ENCODE assay signal across 13 cellular contexts in genomic region chr7:11077816-11078215, GRCh38.
"Had no signal": no experiment of that assay in that cellular context is flagged by ENCODE, and none has a peak within 500 bp of the region (broad histone marks: within the 10 kb centered on the region; RNA-seq: fewer than 3 reads in every experiment).

No MANE protein-coding gene starts in this region.

- H3K27ac Mint-ChIP-seq: activated CD4-positive, alpha-beta T cell treated with anti-CD3 and anti-CD28 coated beads, Interleukin-2, amount 10 ng/mL, durations not matched to agents 24 days and 14 days; activated T-helper 1 cell treated with anti-CD3 and anti-CD28 coated beads, Interleukin-12 subunit alpha, Interleukin-12 subunit beta, Interleukin-2, Interleukin-4 antibody, amounts not matched to agents 30 ng/mL and 10 ng/mL and 1 ng/mL, durations not matched to agents 14 hours and 24 hours and 36 hours; naive B cell; stimulated activated naive B cell treated with anti-CD40 and anti-IgM and Interleukin-4, amounts not matched to agents 10 μg/mL and 1 μg/mL and 100 μg/mL, for 72 hours had no signal

- H3K9me3 ChIP-seq: tibial artery, uterus had no signal

- H3K4me1 Mint-ChIP-seq: naive B cell; stimulated activated naive B cell treated with anti-CD40 and anti-IgM and Interleukin-4, amounts not matched to agents 10 μg/mL and 1 μg/mL and 100 μg/mL, for 72 hours had no signal

- ATAC-seq: left lobe of liver; stimulated activated naive B cell treated with anti-CD40 and anti-IgM and Interleukin-4, amounts not matched to agents 10 μg/mL and 1 μg/mL and 100 μg/mL, for 72 hours had no signal

- H3K36me3 ChIP-seq: uterus had no signal

- H3K27me3 ChIP-seq: ascending aorta, tibial artery, uterus had no signal

- H3K4me1 ChIP-seq: ascending aorta, tibial artery, uterus had no signal

- H3K9me3 Mint-ChIP-seq: activated CD4-positive, alpha-beta T cell treated with anti-CD3 and anti-CD28 coated beads, Interleukin-2, amount 10 ng/mL, durations not matched to agents 24 days and 14 days; activated T-helper 1 cell treated with anti-CD3 and anti-CD28 coated beads, Interleukin-12 subunit alpha, Interleukin-12 subunit beta, Interleukin-2, Interleukin-4 antibody, amounts not matched to agents 30 ng/mL and 10 ng/mL and 1 ng/mL, durations not matched to agents 14 hours and 24 hours and 36 hours had no signal

- DNase-seq: activated CD4-positive, alpha-beta T cell treated with anti-CD3 and anti-CD28 coated beads, Interleukin-2, amount 10 ng/mL, durations not matched to agents 24 days and 14 days; activated CD4-positive, CD25-positive, alpha-beta regulatory T cell; activated CD8-positive, alpha-beta memory T cell treated with anti-CD3 and anti-CD28 coated beads, Interleukin-2, amount 50 U/mL, for 48 hours; activated naive CD4-positive, alpha-beta T cell; mammary epithelial cell; naive B cell; stimulated activated CD4-positive, alpha-beta T cell treated with anti-CD3 and anti-CD28 coated beads, Interleukin-2, amount 100 ng/mL, for 48 hours; stimulated activated naive B cell treated with anti-CD40 and anti-IgM and Interleukin-4, amounts not matched to agents 10 μg/mL and 1 μg/mL and 100 μg/mL, for 72 hours; tibial artery; uterus had no signal

- H3K4me3 ChIP-seq: ascending aorta, tibial artery, uterus had no signal

- H3K4me3 Mint-ChIP-seq: activated CD4-positive, alpha-beta T cell treated with anti-CD3 and anti-CD28 coated beads, Interleukin-2, amount 10 ng/mL, durations not matched to agents 24 days and 14 days; activated T-helper 1 cell treated with anti-CD3 and anti-CD28 coated beads, Interleukin-12 subunit alpha, Interleukin-12 subunit beta, Interleukin-2, Interleukin-4 antibody, amounts not matched to agents 30 ng/mL and 10 ng/mL and 1 ng/mL, durations not matched to agents 14 hours and 24 hours and 36 hours; naive B cell; stimulated activated naive B cell treated with anti-CD40 and anti-IgM and Interleukin-4, amounts not matched to agents 10 μg/mL and 1 μg/mL and 100 μg/mL, for 72 hours had no signal

- H3K27ac ChIP-seq: ascending aorta, tibial artery, uterus had no signal
